Comparison of ENCODE assay signal across 18 cellular contexts in the genomic region with DNA sequence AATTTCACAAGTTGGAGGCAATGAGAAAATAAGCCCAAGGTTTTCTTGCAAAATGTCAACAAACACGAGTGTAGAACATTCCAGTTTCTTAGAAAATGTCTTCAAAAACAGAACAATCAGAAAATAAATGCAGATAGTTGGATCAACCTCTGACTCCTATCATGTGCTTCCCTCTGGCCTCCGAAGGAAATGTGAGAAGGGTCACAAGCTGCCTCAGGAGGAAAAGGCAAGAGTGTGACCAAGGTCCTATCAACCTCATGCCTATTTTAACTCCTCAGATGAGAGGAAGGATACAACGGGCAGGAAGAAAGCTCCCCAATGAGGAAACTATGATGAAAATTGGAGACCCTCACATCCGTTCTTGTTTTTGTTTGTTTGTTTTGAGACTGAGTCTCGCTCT. TPM values are rescaled to one million over a fixed set of nuclear protein-coding genes. Genes with fewer than 3 reads are reported as not detected.
A peak's percentile ranks its signal among the peaks of the same experiment; 100 is the strongest.
DNase-seq lines count a peak whose midpoint lies in the region; ATAC-seq and TF ChIP-seq lines count a peak whose summit lies in the region.
"Had no signal": no experiment of that assay in that cellular context is flagged by ENCODE, and none has a peak within 500 bp of the region (broad histone marks: within the 10 kb centered on the region; RNA-seq: fewer than 3 reads in every experiment).

No MANE protein-coding gene starts in this region.

- no peaks in the 10 kb centered on the region for H3K9me3 ChIP-seq in upper lobe of right lung
- H3K9me3 ChIP-seq: A549, BLaER1 had no signal

- no peak overlapping the region for H3K23ac ChIP-seq in mesendoderm (ENCODE audit: low read length)

- H3K4me2 ChIP-seq in GM23338 (no peak overlapping the region), mesendoderm (ENCODE audit: low read length) (no peak overlapping the region)
- H3K4me2 ChIP-seq: A549, BLaER1 had no signal

- no peak for ATAC-seq in GM23338
- ATAC-seq in upper lobe of right lung, result peak; percentile 78
- no peak for ATAC-seq in HG03095 (IDR thresholded peaks at IDR 0.05; ENCODE audit: unreplicated experiment)
- ATAC-seq: A549, GM12878 had no signal

- no peaks in the 10 kb centered on the region for H3K27me3 ChIP-seq in GM23338 (ENCODE audit: insufficient read depth)
- H3K27me3 ChIP-seq in mesendoderm (ENCODE audit: insufficient read depth, low read length, poor library complexity), result no peaks in the 10 kb centered on the region
- H3K27me3 ChIP-seq in upper lobe of right lung, result no peaks in the 10 kb centered on the region
- H3K27me3 ChIP-seq: BLaER1 had no signal

- H3K79me1 ChIP-seq in mesendoderm (ENCODE audit: low read length), result no peaks in the 10 kb centered on the region

- no peak overlapping the region for H2BK120ac ChIP-seq in mesendoderm (ENCODE audit: low read depth, low read length)

- DNase-seq in GM23338 (ENCODE audit: low spot score) (no peak), choroid plexus epithelial cell (ENCODE audit: low read depth) (peak; percentile 15), mesendoderm (peak; percentile 15), upper lobe of right lung (no peak), SIG-M5 (lab: John Stamatoyannopoulos, UW) (no peak)
- no peak for DNase-seq in stimulated activated CD4-positive, alpha-beta T cell treated with anti-CD3 and anti-CD28 coated beads, Interleukin-1b, Interleukin-23, amount 100 ng/mL, for 48 hours
- DNase-seq: CD4-positive, alpha-beta memory T cell; DMS153; DMS79 treated with DMSO at 0.1 percent for 48 hours; H9 had no signal

- no peak overlapping the region for H3K18ac ChIP-seq in mesendoderm (ENCODE audit: low read length)

- peaks cover 16% of the 10 kb centered on the region for H3K4me1 Mint-ChIP-seq in GM23338
- H3K4me1 Mint-ChIP-seq: CD14-positive monocyte; CD4-positive, alpha-beta memory T cell had no signal

- no peak for TF ChIP-seq CTCF in GM23338 (conservative IDR thresholded peaks at IDR 0.05; ENCODE audit: low read depth in 2 of 2)
- no peak for TF ChIP-seq CTCF in choroid plexus epithelial cell (conservative IDR thresholded peaks at IDR 0.05; ENCODE audit: low read depth, low read length)
- no peak for TF ChIP-seq CTCF in upper lobe of right lung (IDR thresholded peaks at IDR 0.05)

- no peak overlapping the region for H3K56ac ChIP-seq in mesendoderm (ENCODE audit: low read length)

- no peaks in the 10 kb centered on the region for H3K9me3 Mint-ChIP-seq in GM23338
- H3K9me3 Mint-ChIP-seq: CD4-positive, alpha-beta memory T cell; H9 had no signal

- H3F3A ChIP-seq in GM23338 (replicated peaks; ENCODE audit: low read depth), result no peaks in the 10 kb centered on the region

- H3K36me3 ChIP-seq in GM23338 (ENCODE audit: insufficient read depth) (no peaks in the 10 kb centered on the region), mesendoderm (ENCODE audit: control insufficient read depth, insufficient read depth, low read length) (no peaks in the 10 kb centered on the region), upper lobe of right lung (no peaks in the 10 kb centered on the region)
- H3K36me3 ChIP-seq: BLaER1 had no signal

- H3K4ac ChIP-seq in mesendoderm (ENCODE audit: low read depth, low read length), result no peak overlapping the region

- intact Hi-C loops in upper lobe of right lung (cut with DNase I), result no loop called here

- H3K79me2 ChIP-seq in GM23338 (replicated peaks; ENCODE audit: insufficient read depth), result no peaks in the 10 kb centered on the region
- H3K79me2 ChIP-seq in mesendoderm (ENCODE audit: control insufficient read depth, insufficient read depth, low read length), result no peaks in the 10 kb centered on the region

- no peaks in the 10 kb centered on the region for H3K36me3 Mint-ChIP-seq in GM23338 (ENCODE audit: low read depth)
- H3K36me3 Mint-ChIP-seq: CD14-positive monocyte; CD4-positive, alpha-beta memory T cell had no signal

- no peak overlapping the region for H2AK5ac ChIP-seq in mesendoderm (ENCODE audit: low read length)

- H4K5ac ChIP-seq in mesendoderm (ENCODE audit: low read length), result no peak overlapping the region

- no peak overlapping the region for H3K27ac ChIP-seq in GM23338 (ENCODE audit: low read depth)
- H3K27ac ChIP-seq in mesendoderm (ENCODE audit: low read depth, low read length), result no peak overlapping the region
- H3K27ac ChIP-seq in upper lobe of right lung, result no peak overlapping the region
- H3K27ac ChIP-seq: 22Rv1, A549, BLaER1 had no signal

- H2BK15ac ChIP-seq in mesendoderm (replicated peaks; ENCODE audit: low read depth), result no peak overlapping the region

- no peak overlapping the region for H3K9ac ChIP-seq in mesendoderm (ENCODE audit: low read length)
- H3K9ac ChIP-seq: BLaER1 had no signal

- H3K27me3 Mint-ChIP-seq in GM23338 (ENCODE audit: insufficient read depth, low read depth, poor library complexity), result peaks cover 3% of the 10 kb centered on the region

- H4K8ac ChIP-seq in mesendoderm (ENCODE audit: low read depth, low read length), result no peak overlapping the region

- H3K9me2 ChIP-seq in GM23338 (ENCODE audit: insufficient read depth), result no peaks in the 10 kb centered on the region

- peak overlapping the region; percentile 72 for H2AFZ ChIP-seq in GM23338

- no peaks in the 10 kb centered on the region for H4K20me1 ChIP-seq in GM23338 (replicated peaks; ENCODE audit: insufficient read depth)
- H4K20me1 ChIP-seq: BLaER1 had no signal

- no peak overlapping the region for H3K27ac Mint-ChIP-seq in GM23338
- H3K27ac Mint-ChIP-seq: CD14-positive monocyte; CD4-positive, alpha-beta memory T cell; H9 had no signal

- H3K4me3 ChIP-seq in GM23338 (no peak overlapping the region), choroid plexus epithelial cell (ENCODE audit: low read depth, low read length) (no peak overlapping the region), mesendoderm (ENCODE audit: low read length) (no peak overlapping the region), upper lobe of right lung (no peak overlapping the region)
- H3K4me3 ChIP-seq: A549, BLaER1, GM12878 had no signal

- WGBS in mesendoderm (ENCODE audit: extremely low coverage, insufficient coverage, low lambda C conversion rate), result no CpG with 5 or more reads among the region's 5 CpGs

- H2BK5ac ChIP-seq in mesendoderm (ENCODE audit: low read length), result no peak overlapping the region

- peaks cover 27% of the 10 kb centered on the region for H3K4me1 ChIP-seq in GM23338 (ENCODE audit: insufficient read depth)
- H3K4me1 ChIP-seq in mesendoderm (ENCODE audit: control insufficient read depth, low read depth, low read length), result no peaks in the 10 kb centered on the region
- no peaks in the 10 kb centered on the region for H3K4me1 ChIP-seq in upper lobe of right lung
- H3K4me1 ChIP-seq: A549 had no signal

- H3K4me3 Mint-ChIP-seq in GM23338, result no peak overlapping the region
- H3K4me3 Mint-ChIP-seq: CD14-positive monocyte; CD4-positive, alpha-beta memory T cell; H9 had no signal

TF ChIP-seq in GM23338, 12 proteins besides CTCF, POLR2A, EP300 and RAD21 (continues in another document):
- TF ChIP-seq CREB1 (CRISPR knock-in tag; IDR thresholded peaks at IDR 0.05; ENCODE audit: low read depth), result no peak
- TF ChIP-seq NANOG (IDR thresholded peaks at IDR 0.05; ENCODE audit: borderline replicate concordance), result no peak
- no peak for TF ChIP-seq JUNB (IDR thresholded peaks at IDR 0.05; ENCODE audit: unreplicated experiment)
- TF ChIP-seq ZNF331 (CRISPR knock-in tag; IDR thresholded peaks at IDR 0.05; ENCODE audit: low read depth), result no peak

RNA-seq across cellular contexts. Expression of a gene that starts 7.9 kb away (rescaled TPM):
- not detected in 2 replicates for total RNA-seq in GM23338 (2014; rRNA removed; shearing (Covaris generic))
- polyA plus RNA-seq in GM23338 (2016; fragmentation: Nextera tagmentation; extraction: Ambion mirVana), result not detected in 2 replicates
- not detected for polyA plus RNA-seq in mesendoderm (2013, experiment 1 of 2)
- polyA plus RNA-seq in mesendoderm (2013, experiment 2 of 2), result not detected
- total RNA-seq in upper lobe of right lung, result not detected
- total RNA-seq: CD4-positive, alpha-beta memory T cell; GM12878; H1; H9; HT-29 had no signal
- polyA plus RNA-seq: A549; CD14-positive monocyte; CD4-positive, alpha-beta memory T cell; GM12878; H1 had no signal

RNA-seq across cellular contexts. Expression of a gene that starts 43.3 kb away (rescaled TPM):
- total RNA-seq in GM23338 (2014; rRNA removed; shearing (Covaris generic)), result 9.1 and 12.0 TPM in 2 replicates
- polyA plus RNA-seq in GM23338 (2016; fragmentation: Nextera tagmentation; extraction: Ambion mirVana), result 3.5 and 4.2 TPM in 2 replicates
- polyA plus RNA-seq in mesendoderm (2013, experiment 1 of 2), result 3.5 TPM
- polyA plus RNA-seq in mesendoderm (2013, experiment 2 of 2), result 3.0 TPM
- 31.8 TPM for total RNA-seq in upper lobe of right lung
- total RNA-seq: CD4-positive, alpha-beta memory T cell; GM12878; HT-29 had no signal
- polyA plus RNA-seq: CD14-positive monocyte; CD4-positive, alpha-beta memory T cell; GM12878 had no signal

RNA-seq across cellular contexts. Expression of a gene that starts 50.1 kb away (rescaled TPM):
- total RNA-seq in GM23338 (2014; rRNA removed; shearing (Covaris generic)), result not detected in 2 replicates
- polyA plus RNA-seq in GM23338 (2016; fragmentation: Nextera tagmentation; extraction: Ambion mirVana), result not detected in 2 replicates
- not detected for polyA plus RNA-seq in mesendoderm (2013, experiment 1 of 2)
- not detected for polyA plus RNA-seq in mesendoderm (2013, experiment 2 of 2)
- total RNA-seq in upper lobe of right lung, result not detected
- total RNA-seq: CD4-positive, alpha-beta memory T cell; GM12878; H1; H9; HT-29 had no signal
- polyA plus RNA-seq: A549; CD14-positive monocyte; CD4-positive, alpha-beta memory T cell; GM12878; H1 had no signal

RNA-seq across cellular contexts. Expression of a gene that starts 53.6 kb away (rescaled TPM):
- total RNA-seq in GM23338 (2014; rRNA removed; shearing (Covaris generic)), result not detected in 2 replicates
- not detected in 2 replicates for polyA plus RNA-seq in GM23338 (2016; fragmentation: Nextera tagmentation; extraction: Ambion mirVana)
- not detected for polyA plus RNA-seq in mesendoderm (2013, experiment 1 of 2)
- not detected for polyA plus RNA-seq in mesendoderm (2013, experiment 2 of 2)
- total RNA-seq in upper lobe of right lung, result not detected
- total RNA-seq: CD4-positive, alpha-beta memory T cell; GM12878; H1; H9; HT-29 had no signal
- polyA plus RNA-seq: A549; CD14-positive monocyte; CD4-positive, alpha-beta memory T cell; GM12878; H1 had no signal

RNA-seq across cellular contexts. Expression of a gene that starts 57.2 kb away (rescaled TPM):
- not detected in 2 replicates for total RNA-seq in GM23338 (2014; rRNA removed; shearing (Covaris generic))
- not detected in 2 replicates for polyA plus RNA-seq in GM23338 (2016; fragmentation: Nextera tagmentation; extraction: Ambion mirVana)
- polyA plus RNA-seq in mesendoderm (2013, experiment 1 of 2), result not detected
- polyA plus RNA-seq in mesendoderm (2013, experiment 2 of 2), result not detected
- total RNA-seq in upper lobe of right lung, result not detected
- total RNA-seq: CD4-positive, alpha-beta memory T cell; H1; H9; HT-29 had no signal
- polyA plus RNA-seq: A549; CD14-positive monocyte; CD4-positive, alpha-beta memory T cell; GM12878; H1 had no signal

Comparison
In these comparisons a context has a peak if more than half of its experiments do, and no peak if none do; other contexts are left out.
1. DNase-seq: peak in choroid plexus epithelial cell (single experiment) and mesendoderm (single experiment); none in GM23338 (single experiment), upper lobe of right lung (single experiment), stimulated activated CD4-positive, alpha-beta T cell treated with anti-CD3 and anti-CD28 coated beads, Interleukin-1b, Interleukin-23, amount 100 ng/mL, for 48 hours (single experiment) and SIG-M5 (single experiment).